24 cellular contexts compared by ENCODE assay signal in the genomic region with DNA sequence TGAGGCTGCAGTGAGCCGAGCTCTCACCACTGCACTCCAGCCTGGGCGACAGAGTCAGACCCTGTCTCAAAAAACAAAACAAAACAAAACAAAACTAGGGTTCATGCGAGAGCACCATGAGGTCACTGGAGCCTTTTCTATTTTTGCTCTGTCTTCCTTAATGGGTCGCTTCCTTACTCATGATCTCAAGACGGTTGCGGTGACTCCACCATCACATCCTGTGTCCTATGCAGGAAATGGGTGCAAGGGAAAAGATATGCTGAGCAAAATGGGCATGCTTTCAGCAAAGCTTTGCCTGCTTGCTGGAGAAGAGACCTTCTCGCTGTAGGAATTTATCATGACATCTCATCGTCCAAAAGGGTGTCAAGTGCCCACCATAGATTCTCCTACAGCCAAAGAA. TPM values are rescaled to one million over a fixed set of nuclear protein-coding genes. Genes with fewer than 3 reads are reported as not detected.
"Had no signal": no experiment of that assay in that cellular context is flagged by ENCODE, and none has a peak within 500 bp of the region (broad histone marks: within the 10 kb centered on the region; RNA-seq: fewer than 3 reads in every experiment).

No MANE protein-coding gene starts in this region.

- H3K36me3 ChIP-seq: brain microvascular endothelial cell, colonic mucosa, SJSA1 had no signal

- DNase-seq: activated CD4-positive, alpha-beta T cell treated with anti-CD3 and anti-CD28 coated beads, Interleukin-2, amount 10 ng/mL, durations not matched to agents 24 days and 14 days; activated CD4-positive, alpha-beta T cell treated with anti-CD3 and anti-CD28 coated beads, Interleukin-2, amount 50 U/mL, for 4 hours; activated CD8-positive, alpha-beta T cell treated with anti-CD3 and anti-CD28 coated beads, Interleukin-2, amount 10 ng/mL, durations not matched to agents 7 days and 5 days; activated gamma-delta T cell treated with Interleukin-2 at 50 U/mL for 16 hours; activated naive CD4-positive, alpha-beta T cell treated with anti-CD3 and anti-CD28 coated beads for 36 hours; activated T-cell treated with anti-CD3 and anti-CD28 coated beads, Interleukin-2, amount 50 U/mL, for 24 hours; amniotic stem cell; aorta; brain microvascular endothelial cell; colonic mucosa; KG1; MM.1S; NCI-H1048; NCI-H1105 treated with DMSO at 0.1 percent for 48 hours; NCI-H1436; NCI-H1694 treated with DMSO at 0.1 percent for 48 hours; NCI-H2029; NCI-H345; NCI-H524 treated with DMSO at 0.1 percent for 48 hours; PC-3; SHP77 treated with DMSO at 0.1 percent for 48 hours; SK-N-SH had no signal

- ATAC-seq: activated CD8-positive, alpha-beta T cell treated with anti-CD3 and anti-CD28 coated beads, Interleukin-2, amount 10 ng/mL, durations not matched to agents 7 days and 5 days; PC-3 had no signal

- H3K4me3 ChIP-seq: colonic mucosa, SJSA1 had no signal

- H3K9me3 ChIP-seq: colonic mucosa, SJSA1, SK-N-SH had no signal

- H3K4me2 ChIP-seq: SK-N-SH had no signal

- H3K27me3 ChIP-seq: brain microvascular endothelial cell, colonic mucosa, SJSA1 had no signal

- H3K4me1 ChIP-seq: colonic mucosa had no signal

- H3K27ac ChIP-seq: brain microvascular endothelial cell, colonic mucosa, SJSA1 had no signal

RNA-seq across cellular contexts. Expression of gene WNT9A, which starts 36.4 kb away (rescaled TPM):
- total RNA-seq: activated CD4-positive, alpha-beta T cell treated with anti-CD3 and anti-CD28 coated beads, Interleukin-2, amount 10 ng/mL, durations not matched to agents 24 days and 14 days; activated CD8-positive, alpha-beta T cell treated with anti-CD3 and anti-CD28 coated beads, Interleukin-2, amount 10 ng/mL, durations not matched to agents 7 days and 5 days; activated naive CD4-positive, alpha-beta T cell treated with anti-CD3 and anti-CD28 coated beads for 36 hours; activated naive CD4-positive, alpha-beta T cell treated with anti-CD3 and anti-CD28 coated beads, Interleukin-2, amount 50 U/mL, for 72 hours had no signal
